3 cellular contexts compared by ENCODE assay signal in genomic region chr10:2054728-2055127, GRCh38.
"Had no signal": no experiment of that assay in that cellular context is flagged by ENCODE, and none has a peak within 500 bp of the region (broad histone marks: within the 10 kb centered on the region; RNA-seq: fewer than 3 reads in every experiment).

No MANE protein-coding gene starts in this region.

- H3K4me3 ChIP-seq: GM12878 had no signal

- ATAC-seq: GM12878 had no signal

- DNase-seq: GDM1, GF-D8 had no signal
